Comparison of ENCODE assay signal across 27 cellular contexts in genomic region chr4:100811046-100811445, GRCh38.
"Had no signal": no experiment of that assay in that cellular context is flagged by ENCODE, and none has a peak within 500 bp of the region (broad histone marks: within the 10 kb centered on the region; RNA-seq: fewer than 3 reads in every experiment).

No MANE protein-coding gene starts in this region.

- H3K4me3 ChIP-seq: adrenal gland, ascending aorta, left ventricle myocardium inferior, pancreas, psoas muscle, thyroid gland, upper lobe of right lung had no signal

- ATAC-seq: activated CD8-positive, alpha-beta T cell treated with anti-CD3 and anti-CD28 coated beads, Interleukin-2, amount 10 ng/mL, durations not matched to agents 7 days and 5 days; activated naive CD4-positive, alpha-beta T cell treated with anti-CD3 and anti-CD28 coated beads, Interleukin-2, amount 50 U/mL, for 72 hours; esophagus mucosa; natural killer cell; pancreas; psoas muscle; right cardiac atrium; stimulated activated naive CD8-positive, alpha-beta T cell treated with anti-CD3 and anti-CD28 coated beads, Interleukin-15, Interleukin-2, amounts not matched to agents 100 U/mL and 50 U/mL, for 24 hours; T-cell; upper lobe of right lung had no signal

- H3K4me1 ChIP-seq: adrenal gland, ascending aorta, left ventricle myocardium inferior, pancreas, psoas muscle, thyroid gland, upper lobe of right lung had no signal

- H3K4me1 Mint-ChIP-seq: mesothelial cell of epicardium, natural killer cell, T-cell had no signal

- H3K9me3 Mint-ChIP-seq: activated naive CD4-positive, alpha-beta T cell treated with anti-CD3 and anti-CD28 coated beads, Interleukin-2, amount 50 U/mL, for 72 hours; mesothelial cell of epicardium; natural killer cell; T-cell; T-helper 2 cell treated with Interferon-gamma antibody and Interleukin-4, amounts not matched to agents 5 μg/mL and 100 μg/mL, for 36 hours had no signal

- H3K36me3 ChIP-seq: adrenal gland, ascending aorta, brain microvascular endothelial cell, left ventricle myocardium inferior, pancreas, thyroid gland, upper lobe of right lung, WERI-Rb-1 had no signal

- H3K27me3 ChIP-seq: adrenal gland, ascending aorta, brain microvascular endothelial cell, pancreas, thyroid gland, upper lobe of right lung had no signal

- H3K27ac Mint-ChIP-seq: activated CD8-positive, alpha-beta T cell treated with anti-CD3 and anti-CD28 coated beads, Interleukin-2, amount 10 ng/mL, durations not matched to agents 7 days and 5 days; activated naive CD4-positive, alpha-beta T cell treated with anti-CD3 and anti-CD28 coated beads, Interleukin-2, amount 50 U/mL, for 72 hours; mesothelial cell of epicardium; natural killer cell; T-cell; T-helper 2 cell treated with Interferon-gamma antibody and Interleukin-4, amounts not matched to agents 5 μg/mL and 100 μg/mL, for 36 hours had no signal

- H3K36me3 Mint-ChIP-seq: activated naive CD4-positive, alpha-beta T cell treated with anti-CD3 and anti-CD28 coated beads, Interleukin-2, amount 50 U/mL, for 72 hours; mesothelial cell of epicardium; natural killer cell; T-cell had no signal

- H3K9me3 ChIP-seq: adrenal gland, ascending aorta, left ventricle myocardium inferior, pancreas, psoas muscle, thyroid gland, upper lobe of right lung had no signal

- H3K27ac ChIP-seq: adrenal gland, ascending aorta, brain microvascular endothelial cell, left ventricle myocardium inferior, pancreas, psoas muscle, thyroid gland, upper lobe of right lung, WERI-Rb-1 had no signal

- DNase-seq: activated CD4-positive, alpha-beta T cell treated with anti-CD3 and anti-CD28 coated beads for 1 hour; activated CD4-positive, alpha-beta T cell treated with anti-CD3 and anti-CD28 coated beads, Interleukin-2, amount 50 U/mL, for 1 hour; activated CD8-positive, alpha-beta T cell treated with anti-CD3 and anti-CD28 coated beads, Interleukin-2, amount 10 ng/mL, durations not matched to agents 7 days and 5 days; activated T-cell treated with anti-CD3 and anti-CD28 coated beads, Interleukin-2, amount 50 U/mL, for 1 hour; adrenal gland; brain microvascular endothelial cell; caudate nucleus; dermis blood vessel endothelial cell; effector memory CD4-positive, alpha-beta T cell; hypothalamus; left ventricle myocardium inferior; natural killer cell; pancreas; psoas muscle; right cardiac atrium; stimulated activated CD4-positive, alpha-beta T cell treated with anti-CD3 and anti-CD28 coated beads, Interleukin-12 subunit alpha, Interleukin-12 subunit beta, amount 100 ng/mL, for 4 hours; stimulated activated CD4-positive, alpha-beta T cell treated with anti-CD3 and anti-CD28 coated beads, Interleukin-4, amount 100 ng/mL, for 4 hours; stimulated activated naive CD8-positive, alpha-beta T cell treated with anti-CD3 and anti-CD28 coated beads, Interleukin-15, Interleukin-2, amounts not matched to agents 100 U/mL and 50 U/mL, for 24 hours; T-cell; thyroid gland; upper lobe of right lung; WERI-Rb-1 had no signal

- H3K4me3 Mint-ChIP-seq: activated CD8-positive, alpha-beta T cell treated with anti-CD3 and anti-CD28 coated beads, Interleukin-2, amount 10 ng/mL, durations not matched to agents 7 days and 5 days; mesothelial cell of epicardium; natural killer cell; T-cell; T-helper 2 cell treated with Interferon-gamma antibody and Interleukin-4, amounts not matched to agents 5 μg/mL and 100 μg/mL, for 36 hours had no signal
